7 cellular contexts compared by ENCODE assay signal in the genomic region with DNA sequence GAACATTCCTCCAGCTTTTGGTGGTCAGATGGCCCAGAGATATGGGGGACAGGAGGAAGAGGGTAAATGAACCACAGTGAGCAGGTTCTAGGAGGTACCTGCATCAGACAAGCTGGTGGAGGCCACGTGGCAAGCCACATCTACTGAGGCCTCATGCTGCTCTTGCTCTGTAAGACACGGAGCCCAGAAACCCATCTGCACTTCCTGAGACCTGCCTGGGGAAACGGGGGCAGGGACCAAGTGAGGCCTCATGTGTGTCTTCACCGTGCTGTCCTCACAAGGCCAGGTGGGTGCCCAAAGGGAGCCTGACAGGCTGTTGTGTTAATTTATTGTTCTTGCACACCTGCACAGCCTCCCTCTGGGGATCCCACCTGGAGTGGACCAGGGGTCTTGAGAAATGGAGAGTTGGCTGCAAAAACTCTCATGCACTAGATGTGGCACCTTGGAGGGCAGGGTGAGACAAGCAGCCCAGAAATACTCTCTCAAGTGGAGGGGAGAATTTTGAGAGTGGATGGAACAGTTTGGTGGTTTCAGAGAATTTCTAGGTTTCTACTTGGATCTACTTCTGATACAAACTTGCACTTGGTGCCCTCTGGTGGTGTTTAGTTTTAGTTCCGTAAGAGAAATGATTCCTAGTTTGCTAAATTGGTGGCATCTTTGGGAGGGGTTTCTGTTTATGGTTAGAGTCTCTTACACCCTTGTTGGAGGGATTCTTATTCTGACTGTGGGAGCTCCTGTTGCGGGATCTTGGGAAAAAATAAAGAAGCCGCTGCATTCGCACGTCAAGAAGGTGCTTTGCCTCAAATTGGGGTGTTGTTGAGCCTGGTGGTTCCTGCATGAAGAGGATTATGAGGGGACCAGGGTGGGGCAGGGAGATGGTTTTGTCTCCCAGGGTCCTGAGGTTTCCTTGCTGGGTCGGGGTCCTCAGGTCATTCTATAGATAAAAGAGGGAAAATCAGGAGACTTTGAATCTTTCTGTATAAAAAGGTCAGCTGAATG. TPM values are rescaled to one million over a fixed set of nuclear protein-coding genes. Genes with fewer than 3 reads are reported as not detected.
DNase-seq lines count a peak whose midpoint lies in the region; ATAC-seq and TF ChIP-seq lines count a peak whose summit lies in the region.

No MANE protein-coding gene starts in this region.

- ATAC-seq in HG02763 (IDR thresholded peaks at IDR 0.05; ENCODE audit: unreplicated experiment): no peak

- H3K27ac Mint-ChIP-seq in osteocyte (ENCODE audit: unreplicated experiment): no peak overlapping the region

- no peaks in the 10 kb centered on the region for H3K36me3 Mint-ChIP-seq in osteocyte (ENCODE audit: unreplicated experiment)

- DNase-seq in DMS79 treated with DMSO at 0.1 percent for 48 hours (lab: John Stamatoyannopoulos, UW) (peak; percentile 33), HPDE6-E6E7 (ENCODE audit: extremely low spot score) (peak; percentile 27), SIG-M5 (lab: John Stamatoyannopoulos, UW) (peak; percentile 13), esophagus muscularis mucosa (ENCODE audit: extremely low spot score) (no peak), osteocyte (ENCODE audit: extremely low spot score, unreplicated experiment) (no peak)
- no peak for DNase-seq in NK-92 treated with Interleukin-12 subunit alpha and Interleukin-12 subunit beta, amount 100 ng/mL, for 24 hours (lab: John Stamatoyannopoulos, UW)

- 58% methylated on average over 8 of the region's 10 CpGs for WGBS in esophagus muscularis mucosa

- peak; percentile 51 to 60 (median 57) for TF ChIP-seq CTCF in esophagus muscularis mucosa (IDR thresholded peaks at IDR 0.05)
- TF ChIP-seq CTCF in osteocyte (IDR thresholded peaks at IDR 0.05): peak; percentile 66

- peaks cover 0 to 14% (median 6%) of the 10 kb centered on the region in 4 donors for H3K4me1 ChIP-seq in esophagus muscularis mucosa

- no peak for TF ChIP-seq EP300 in esophagus muscularis mucosa (IDR thresholded peaks at IDR 0.05)

- H3K9me3 Mint-ChIP-seq in osteocyte (ENCODE audit: unreplicated experiment): no peaks in the 10 kb centered on the region

- peaks cover 37% of the 10 kb centered on the region for H3K27me3 Mint-ChIP-seq in osteocyte (ENCODE audit: unreplicated experiment)

- no peaks in the 10 kb centered on the region for H3K36me3 ChIP-seq in esophagus muscularis mucosa

- no peak overlapping the region for H3K27ac ChIP-seq in esophagus muscularis mucosa (replicated peaks in 1 of 4)

- H3K4me1 Mint-ChIP-seq in osteocyte (ENCODE audit: unreplicated experiment): no peaks in the 10 kb centered on the region

- TF ChIP-seq POLR2A in esophagus muscularis mucosa (IDR thresholded peaks at IDR 0.05; ENCODE audit: low read depth): no peak

- H3K9me3 ChIP-seq in esophagus muscularis mucosa: no peaks in the 10 kb centered on the region

- no peak overlapping the region for H3K4me3 Mint-ChIP-seq in osteocyte (ENCODE audit: unreplicated experiment)

- peaks cover 0 to 24% (median 0%) of the 10 kb centered on the region in 4 donors for H3K27me3 ChIP-seq in esophagus muscularis mucosa

- no peak overlapping the region for H3K4me3 ChIP-seq in esophagus muscularis mucosa

- intact Hi-C loops in esophagus muscularis mucosa (cut with DNase I): loop anchor here (2.0 kb wide), 2 partner anchors 209 to 239 kb away; no protein-coding TSS in a partner anchor

RNA-seq across cellular contexts. Expression of gene SLC6A2, which starts 47.5 kb away (rescaled TPM):
- total RNA-seq in esophagus muscularis mucosa: 1 to 10 TPM in 2 of 4 donors, under 1 TPM in 2; 0.19 to 2.1 (median 1.00) TPM
- total RNA-seq in osteocyte: not detected in 2 replicates

Comparison
In these comparisons a context has a peak if more than half of its experiments do, and no peak if none do; other contexts are left out.
1. DNase-seq: peak in DMS79 treated with DMSO at 0.1 percent for 48 hours (single experiment), HPDE6-E6E7 (single experiment) and SIG-M5 (single experiment); none in esophagus muscularis mucosa (single experiment), osteocyte (single experiment) and NK-92 treated with Interleukin-12 subunit alpha and Interleukin-12 subunit beta, amount 100 ng/mL, for 24 hours (single experiment).